Comparison of ENCODE assay signal across 25 cellular contexts in genomic region chr20:19257865-19258264, GRCh38. TPM values are rescaled to one million over a fixed set of nuclear protein-coding genes. Genes with fewer than 3 reads are reported as not detected.
DNase-seq lines count a peak whose midpoint lies in the region; ATAC-seq, FAIRE-seq and TF ChIP-seq lines count a peak whose summit lies in the region.
"Had no signal": no experiment of that assay in that cellular context is flagged by ENCODE, and none has a peak within 500 bp of the region (broad histone marks: within the 10 kb centered on the region; RNA-seq: fewer than 3 reads in every experiment).

No MANE protein-coding gene starts in this region.

- no peaks in the 10 kb centered on the region for H3K9me3 ChIP-seq in OCI-LY3 (ENCODE audit: insufficient read depth, low read length)
- H3K9me3 ChIP-seq: BE2C, Caco-2 had no signal

- no peak overlapping the region for H3K27ac ChIP-seq in OCI-LY3 (ENCODE audit: low read length)

- no peak for FAIRE-seq in D721Med (lab: Jason Lieb, UNC)
- FAIRE-seq: A204.1, G401.6, K562 had no signal

- H3K79me2 ChIP-seq in OCI-LY3 (ENCODE audit: low read length): no peaks in the 10 kb centered on the region

- peaks cover 34% of the 10 kb centered on the region for H3K4me1 ChIP-seq in OCI-LY3 (ENCODE audit: low read length)
- H3K4me1 ChIP-seq: BE2C, Caco-2 had no signal

- H3K4me3 ChIP-seq in OCI-LY3 (ENCODE audit: low read length): no peak overlapping the region
- H3K4me3 ChIP-seq: K562 had no signal

- no peaks in the 10 kb centered on the region for H3K36me3 ChIP-seq in OCI-LY3 (replicated peaks; ENCODE audit: low read depth, low read length)
- H3K36me3 ChIP-seq: BE2C had no signal

- H3K9ac ChIP-seq in OCI-LY3 (ENCODE audit: low read length): no peak overlapping the region

- no peak for TF ChIP-seq CTCF in OCI-LY3 (IDR thresholded peaks at IDR 0.05; ENCODE audit: low read depth, low read length)
- TF ChIP-seq CTCF in D721Med (IDR thresholded peaks at IDR 0.05; ENCODE audit: insufficient read depth, missing control alignments): no peak

- ATAC-seq in Right ventricle myocardium inferior: no peak
- ATAC-seq: K562, PC-3, SK-N-SH treated with all-trans-retinoic acid at 6 μM for 48 hours had no signal

- peak overlapping the region; percentile 52; the same call in 1 of the 2 replicates for H3K4me2 ChIP-seq in OCI-LY3 (ENCODE audit: low read length)

- no peak overlapping the region for H2AFZ ChIP-seq in OCI-LY3 (ENCODE audit: low read depth, low read length)

- peaks cover 3% of the 10 kb centered on the region for H3K27me3 ChIP-seq in OCI-LY3 (ENCODE audit: low read depth, low read length)
- H3K27me3 ChIP-seq: BE2C had no signal

- H4K20me1 ChIP-seq in OCI-LY3 (ENCODE audit: insufficient read depth, low read length): no peaks in the 10 kb centered on the region

- DNase-seq in NCI-H2196 (lab: John Stamatoyannopoulos, UW; ENCODE audit: unreplicated experiment) (peak; percentile 33), NCI-H2196 treated with DMSO at 0.1 percent for 48 hours (lab: John Stamatoyannopoulos, UW; ENCODE audit: unreplicated experiment) (no peak), NCI-H146 (lab: John Stamatoyannopoulos, UW) (peak; percentile 23), mesenteric fat pad (ENCODE audit: low spot score) (peak; percentile 28), NCI-H524 treated with DMSO at 0.1 percent for 48 hours (lab: John Stamatoyannopoulos, UW) (no peak), Right ventricle myocardium inferior (ENCODE audit: missing footprints) (no peak), D721Med (ENCODE audit: insufficient read length, low spot score) (no peak)
- DNase-seq: BE2C; Caco-2; CD4-positive, CD25-positive, alpha-beta regulatory T cell; DMS79 treated with DMSO at 0.1 percent for 48 hours; HCEC 1CT; NCI-H1930; NCI-H2171 treated with DMSO at 0.1 percent for 48 hours; NCI-H526; PC-3; RPMI8226; SIG-M5; T-helper 1 cell; T-helper 9 cell had no signal

- intact Hi-C loops in Right ventricle myocardium inferior (cut with DNase I): no loop called here

RNA-seq across cellular contexts. Expression of gene SLC24A3, which starts 45.4 kb away (rescaled TPM):
- total RNA-seq in mesenteric fat pad: 16.9 TPM
- 1.4 TPM for total RNA-seq in Right ventricle myocardium inferior
- total RNA-seq: K562 had no signal

Comparison
In these comparisons a context has a peak if more than half of its experiments do, and no peak if none do; other contexts are left out.
1. DNase-seq: peak in NCI-H2196 (single experiment), NCI-H146 (single experiment) and mesenteric fat pad (single experiment); none in NCI-H2196 treated with DMSO at 0.1 percent for 48 hours (single experiment), NCI-H524 treated with DMSO at 0.1 percent for 48 hours (single experiment), Right ventricle myocardium inferior (single experiment) and D721Med (single experiment).